In genomic region chrX:125680366-125680765, GRCh38 we compare ENCODE assay signal across 1 cellular context.
TF ChIP-seq lines count a peak whose summit lies in the region.

No MANE protein-coding gene starts in this region.

TF ChIP-seq in SK-N-SH, 30 proteins besides CTCF, POLR2A, EP300 and RAD21:
- TF ChIP-seq, protein P1, sequence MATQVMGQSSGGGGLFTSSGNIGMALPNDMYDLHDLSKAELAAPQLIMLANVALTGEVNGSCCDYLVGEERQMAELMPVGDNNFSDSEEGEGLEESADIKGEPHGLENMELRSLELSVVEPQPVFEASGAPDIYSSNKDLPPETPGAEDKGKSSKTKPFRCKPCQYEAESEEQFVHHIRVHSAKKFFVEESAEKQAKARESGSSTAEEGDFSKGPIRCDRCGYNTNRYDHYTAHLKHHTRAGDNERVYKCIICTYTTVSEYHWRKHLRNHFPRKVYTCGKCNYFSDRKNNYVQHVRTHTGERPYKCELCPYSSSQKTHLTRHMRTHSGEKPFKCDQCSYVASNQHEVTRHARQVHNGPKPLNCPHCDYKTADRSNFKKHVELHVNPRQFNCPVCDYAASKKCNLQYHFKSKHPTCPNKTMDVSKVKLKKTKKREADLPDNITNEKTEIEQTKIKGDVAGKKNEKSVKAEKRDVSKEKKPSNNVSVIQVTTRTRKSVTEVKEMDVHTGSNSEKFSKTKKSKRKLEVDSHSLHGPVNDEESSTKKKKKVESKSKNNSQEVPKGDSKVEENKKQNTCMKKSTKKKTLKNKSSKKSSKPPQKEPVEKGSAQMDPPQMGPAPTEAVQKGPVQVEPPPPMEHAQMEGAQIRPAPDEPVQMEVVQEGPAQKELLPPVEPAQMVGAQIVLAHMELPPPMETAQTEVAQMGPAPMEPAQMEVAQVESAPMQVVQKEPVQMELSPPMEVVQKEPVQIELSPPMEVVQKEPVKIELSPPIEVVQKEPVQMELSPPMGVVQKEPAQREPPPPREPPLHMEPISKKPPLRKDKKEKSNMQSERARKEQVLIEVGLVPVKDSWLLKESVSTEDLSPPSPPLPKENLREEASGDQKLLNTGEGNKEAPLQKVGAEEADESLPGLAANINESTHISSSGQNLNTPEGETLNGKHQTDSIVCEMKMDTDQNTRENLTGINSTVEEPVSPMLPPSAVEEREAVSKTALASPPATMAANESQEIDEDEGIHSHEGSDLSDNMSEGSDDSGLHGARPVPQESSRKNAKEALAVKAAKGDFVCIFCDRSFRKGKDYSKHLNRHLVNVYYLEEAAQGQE (IDR thresholded peaks at IDR 0.05; ENCODE audit: low read depth, low read length) = no peak
- TF ChIP-seq RCOR1 (IDR thresholded peaks at IDR 0.05; ENCODE audit: low read length) (no peak), CHD2 (IDR thresholded peaks at IDR 0.05; ENCODE audit: low read length, partially characterized antibody) (no peak), JUND (IDR thresholded peaks at IDR 0.05) (no peak), FOXJ3 (CRISPR knock-in tag; IDR thresholded peaks at IDR 0.05) (no peak), SMC3 (IDR thresholded peaks at IDR 0.05; ENCODE audit: low read depth, low read length) (no peak), MEF2A (IDR thresholded peaks at IDR 0.05; ENCODE audit: borderline replicate concordance, low read depth) (no peak), MXI1 (IDR thresholded peaks at IDR 0.05; ENCODE audit: low read depth, low read length) (no peak), YY1 (IDR thresholded peaks at IDR 0.05; ENCODE audit: low read depth) (no peak), SIN3A (IDR thresholded peaks at IDR 0.05; ENCODE audit: borderline replicate concordance, low read depth, low read length) (no peak), PBX3 (IDR thresholded peaks at IDR 0.05) (no peak), EZH2phosphoT487 (IDR thresholded peaks at IDR 0.05; ENCODE audit: borderline replicate concordance, low read depth) (no peak), GATA2 (CRISPR knock-in tag; IDR thresholded peaks at IDR 0.05) (no peak), TAF1 (IDR thresholded peaks at IDR 0.05; ENCODE audit: borderline replicate concordance, low read depth, low read length) (no peak), NRF1 (IDR thresholded peaks at IDR 0.05; ENCODE audit: low read depth, low read length) (no peak)
TF ChIP-seq in SK-N-SH: peak in this region for 0.
